8 cellular contexts compared by ENCODE assay signal in genomic region chr20:17614812-17615644, GRCh38. TPM values are rescaled to one million over a fixed set of nuclear protein-coding genes. Genes with fewer than 3 reads are reported as not detected.
DNase-seq lines count a peak whose midpoint lies in the region; ATAC-seq, FAIRE-seq and TF ChIP-seq lines count a peak whose summit lies in the region.
"Had no signal": no experiment of that assay in that cellular context is flagged by ENCODE, and none has a peak within 500 bp of the region (broad histone marks: within the 10 kb centered on the region; RNA-seq: fewer than 3 reads in every experiment).

No MANE protein-coding gene starts in this region.

- H3K4me1 ChIP-seq in stomach, result peaks cover 66 to 82% (median 80%) of the 10 kb centered on the region in 4 donors

- DNase-seq in H54 (ENCODE audit: insufficient read length, low spot score) (peak; percentile 2), activated B cell treated with CpG ODN at 0.5 μM for 24 hours (no peak), left colon (no peak), stomach (peak; percentile 38), HEK293T (ENCODE audit: extremely low spot score) (no peak), foreskin melanocyte (no peak)
- DNase-seq: stimulated activated CD4-positive, alpha-beta T cell treated with anti-CD3 and anti-CD28 coated beads, Interleukin-2, amount 100 ng/mL, for 48 hours had no signal

- H3K27me3 ChIP-seq in stomach, result no peaks in the 10 kb centered on the region

- 35 to 66% (median 39%) methylated on average over 15 to 32 of the region's 32 CpGs for WGBS in stomach, 5 donors

- FAIRE-seq in H54 (lab: Jason Lieb, UNC), result no peak

- no peaks in the 10 kb centered on the region for H3K9me3 ChIP-seq in stomach

- H3K27me3 Mint-ChIP-seq in activated B cell treated with CpG ODN at 0.5 μM for 24 hours, result no peaks in the 10 kb centered on the region

- H3K4me3 ChIP-seq in stomach, result no peak overlapping the region

- no peak for TF ChIP-seq CTCF in activated B cell treated with CpG ODN at 0.5 μM for 24 hours (IDR thresholded peaks at IDR 0.05)
- TF ChIP-seq CTCF in stomach (IDR thresholded peaks at IDR 0.05), result no peak

- CTCF ChIA-PET in activated B cell treated with CpG ODN at 0.5 μM for 24 hours (lab: Charles Lee), result interaction anchor here (1.0 to 1.8 kb wide), 4 partner anchors 78 to 114 kb away, joined by 3 to 5 read pairs (median 3); no protein-coding TSS in a partner anchor
- CTCF ChIA-PET in HEK293T (lab: Yijun Ruan, JAX), result no interaction called here

- intact Hi-C loops in activated B cell treated with CpG ODN at 0.5 μM for 24 hours (cut with micrococcal nuclease) (loop anchor here (5.0 kb wide), 1 partner anchor 43 kb away; the partner anchor contains the start of gene DSTN), left colon (cut with DNase I, micrococcal nuclease) (loop anchor here (5.0 to 10.0 kb wide), 2 partner anchors 78 to 80 kb away; partner anchors contain the start of gene BFSP1 (in 1 of the 2)), stomach (cut with DNase I; ENCODE audit: low total_unique reads) (loop anchor here (5.0 kb wide), 1 partner anchor 78 kb away; no protein-coding TSS in a partner anchor)

- H3K4me3 Mint-ChIP-seq in activated B cell treated with CpG ODN at 0.5 μM for 24 hours, result no peak overlapping the region

- peaks cover 11% of the 10 kb centered on the region for H3K4me1 Mint-ChIP-seq in activated B cell treated with CpG ODN at 0.5 μM for 24 hours

- no peak for TF ChIP-seq EP300 in stomach (IDR thresholded peaks at IDR 0.05)

- no peaks in the 10 kb centered on the region for H3K9me3 Mint-ChIP-seq in activated B cell treated with CpG ODN at 0.5 μM for 24 hours

- ATAC-seq in activated B cell treated with CpG ODN at 0.5 μM for 24 hours (ENCODE audit: low read depth) (peak; percentile 26), left colon (peak; percentile 11), GM21367 (IDR thresholded peaks at IDR 0.05; ENCODE audit: unreplicated experiment) (no peak)

- H3K27ac ChIP-seq in stomach, result peak overlapping the region; percentile 72 to 85 (median 83)

- H3K36me3 Mint-ChIP-seq in activated B cell treated with CpG ODN at 0.5 μM for 24 hours (ENCODE audit: low read depth), result peaks cover 19% of the 10 kb centered on the region

- no peak for TF ChIP-seq POLR2A in H54 (IDR thresholded peaks at IDR 0.05; ENCODE audit: low read depth, low read length)
- TF ChIP-seq POLR2A in stomach (IDR thresholded peaks at IDR 0.05), result no peak

- peaks cover 39 to 77% (median 63%) of the 10 kb centered on the region in 4 donors for H3K36me3 ChIP-seq in stomach

- POLR2A ChIA-PET in activated B cell treated with CpG ODN at 0.5 μM for 24 hours (lab: Charles Lee) (interaction anchor here (0.7 to 0.8 kb wide), 2 partner anchors 10 to 45 kb away, joined by 3 read pairs; partner anchors contain the start of gene DSTN), HEK293T (lab: Yijun Ruan, JAX) (interaction anchor here (3.1 kb wide), 1 partner anchor 45 kb away, joined by 11 read pairs; the partner anchor contains the start of gene DSTN)

- H3K27ac Mint-ChIP-seq in activated B cell treated with CpG ODN at 0.5 μM for 24 hours, result no peak overlapping the region

TF ChIP-seq in HEK293T, 16 proteins besides CTCF, POLR2A, EP300 and RAD21:
- TF ChIP-seq L3MBTL2 (conservative IDR thresholded peaks at IDR 0.05), result no peak
- TF ChIP-seq FOXM1 (IDR thresholded peaks at IDR 0.05; ENCODE audit: borderline replicate concordance), result no peak
- no peak for TF ChIP-seq LEF1 (IDR thresholded peaks at IDR 0.05; ENCODE audit: borderline replicate concordance)
- no peak for TF ChIP-seq FOXA1 (IDR thresholded peaks at IDR 0.05)
- TF ChIP-seq ARNT (IDR thresholded peaks at IDR 0.05), result no peak
- TF ChIP-seq NFRKB (IDR thresholded peaks at IDR 0.05), result no peak
- no peak for TF ChIP-seq SUZ12 (IDR thresholded peaks at IDR 0.05)
- TF ChIP-seq FOXK2 (IDR thresholded peaks at IDR 0.05), result no peak
- TF ChIP-seq SP1 (IDR thresholded peaks at IDR 0.05), result no peak
- no peak for TF ChIP-seq BHLHE40 (IDR thresholded peaks at IDR 0.05; ENCODE audit: borderline replicate concordance)
- no peak for TF ChIP-seq TARDBP (IDR thresholded peaks at IDR 0.05)
- TF ChIP-seq ZNF384 (IDR thresholded peaks at IDR 0.05), result no peak
- TF ChIP-seq HDGF (IDR thresholded peaks at IDR 0.05; ENCODE audit: borderline replicate concordance), result no peak
- TF ChIP-seq ELF4 (IDR thresholded peaks at IDR 0.05), result no peak
- no peak for TF ChIP-seq PKNOX1 (IDR thresholded peaks at IDR 0.05)

RNA-seq across cellular contexts. Expression of gene DSTN, which starts 45.2 kb away (rescaled TPM):
- total RNA-seq in activated B cell treated with CpG ODN at 0.5 μM for 24 hours, result 14.4 and 20.1 TPM in 2 replicates
- 100 to 1,000 TPM; 266 to 374 TPM for total RNA-seq in left colon
- 1,000 to 10,000 TPM in 1 of 5 donors, 100 to 1,000 TPM in 4; 334 to 1,254 (median 555) TPM for total RNA-seq in stomach
- polyA plus RNA-seq in stomach, result 100 to 1,000 TPM; 464 to 624 (median 598) TPM

Comparison
In these comparisons a context has a peak if more than half of its experiments do, and no peak if none do; other contexts are left out.
1. DNase-seq: peak in H54 (single experiment) and stomach (single experiment); none in activated B cell treated with CpG ODN at 0.5 μM for 24 hours (single experiment), left colon (0 of 2), HEK293T (single experiment) and foreskin melanocyte (single experiment).
2. RNA of gene DSTN, which starts 45.2 kb away (total RNA-seq): 334 to 1,254 TPM in stomach and 266 to 374 TPM in left colon; 14.4 to 20.1 TPM in activated B cell treated with CpG ODN at 0.5 μM for 24 hours; every median in the first group is over 10 times any median in the second.